21 cellular contexts compared by ENCODE assay signal in the genomic region with DNA sequence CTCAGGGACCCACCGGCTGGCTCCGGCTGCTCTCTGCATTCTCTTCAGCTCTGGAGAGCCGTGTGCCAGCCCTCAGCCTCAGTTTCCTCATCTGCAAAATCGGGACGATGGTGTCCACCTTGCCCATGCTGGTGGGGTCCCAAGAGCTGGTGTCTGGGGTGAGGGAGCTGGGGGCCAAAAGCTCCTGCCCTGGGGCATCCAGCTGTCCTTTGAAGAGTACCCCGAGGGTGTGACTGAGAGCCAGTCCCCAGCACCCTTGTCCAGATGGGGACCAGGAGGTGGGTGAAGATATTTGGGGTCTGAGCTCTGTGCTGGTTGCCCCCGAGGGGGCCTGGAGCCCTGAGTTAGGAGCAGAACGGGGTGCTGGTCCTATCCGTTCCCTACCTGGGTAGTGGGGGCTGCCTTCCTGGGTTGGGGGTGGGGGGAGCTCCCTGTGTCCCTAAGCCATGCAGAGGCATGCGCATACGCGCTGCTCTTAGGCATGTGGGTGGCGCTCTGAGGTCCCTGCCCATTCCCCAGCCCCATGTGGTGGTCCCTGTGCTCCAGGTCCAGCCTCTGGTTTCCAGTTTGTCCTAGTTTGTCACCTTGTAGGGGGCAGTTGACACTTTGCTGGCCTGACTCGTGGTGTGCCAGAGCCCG. TPM values are rescaled to one million over a fixed set of nuclear protein-coding genes. Genes with fewer than 3 reads are reported as not detected.
DNase-seq lines count a peak whose midpoint lies in the region; ATAC-seq, FAIRE-seq and TF ChIP-seq lines count a peak whose summit lies in the region.
"Had no signal": no experiment of that assay in that cellular context is flagged by ENCODE, and none has a peak within 500 bp of the region (broad histone marks: within the 10 kb centered on the region; RNA-seq: fewer than 3 reads in every experiment).

No MANE protein-coding gene starts in this region.

- POLR2A ChIA-PET in SK-N-SH (lab: Yijun Ruan, JAX) = no interaction called here

- CTCF ChIA-PET in SK-N-SH (lab: Yijun Ruan, JAX) = interaction anchor here (0.8 to 1.5 kb wide), 4 partner anchors 10 to 313 kb away, joined by 4 read pairs; a partner anchor contains a TSS

- WGBS in SK-N-SH (ENCODE audit: low lambda C conversion rate) = 95% methylated on average over 7 of the region's 15 CpGs
- 82% methylated on average over 15 of the region's 15 CpGs for WGBS in mesenchymal stem cell

- no peak for FAIRE-seq in astrocyte (lab: Jason Lieb, UNC)
- FAIRE-seq: kidney, small intestine had no signal

- H4K20me1 ChIP-seq in SK-N-SH (ENCODE audit: insufficient read depth) (peaks cover 19% of the 10 kb centered on the region), astrocyte (ENCODE audit: insufficient read depth, low read length) (peaks cover 66% of the 10 kb centered on the region)

- no peaks in the 10 kb centered on the region for H3K36me3 ChIP-seq in SK-N-SH (replicated peaks in 1 of 2; ENCODE audit: control insufficient read depth in 1 of 2, insufficient read depth in 2 of 2, low read length in 1 of 2)
- no peaks in the 10 kb centered on the region for H3K36me3 ChIP-seq in astrocyte (ENCODE audit: insufficient read depth, low read length)
- no peaks in the 10 kb centered on the region for H3K36me3 ChIP-seq in mesenchymal stem cell (ENCODE audit: control insufficient read depth in 1 of 2, insufficient read depth in 2 of 2, low read depth in 1 of 2, low read length in 2 of 2)
- no peaks in the 10 kb centered on the region for H3K36me3 ChIP-seq in thoracic aorta

- H3K23ac ChIP-seq in mesenchymal stem cell (ENCODE audit: low read length in 2 of 2) = no peak overlapping the region

- H3K79me2 ChIP-seq in SK-N-SH (ENCODE audit: insufficient read depth) (peaks cover 87% of the 10 kb centered on the region), astrocyte (ENCODE audit: insufficient read depth, low read length) (peaks cover 84% of the 10 kb centered on the region)

- no peak for ATAC-seq in SK-N-SH treated with all-trans-retinoic acid at 6 μM for 48 hours
- ATAC-seq in thoracic aorta (ENCODE audit: insufficient number of reproducible peaks, low FRiP score, low read depth) = no peak
- ATAC-seq in HG02870 (IDR thresholded peaks at IDR 0.05; ENCODE audit: unreplicated experiment) = no peak
- no peak for ATAC-seq in GM21367 (IDR thresholded peaks at IDR 0.05; ENCODE audit: unreplicated experiment)

- TF ChIP-seq CTCF in SK-N-SH (IDR thresholded peaks at IDR 0.05) (no peak), astrocyte (IDR thresholded peaks at IDR 0.05; ENCODE audit: insufficient read depth, low read depth, low read length) (no peak), thoracic aorta (IDR thresholded peaks at IDR 0.05) (no peak)

- H3K4me1 ChIP-seq in SK-N-SH (ENCODE audit: control insufficient read depth in 1 of 2, insufficient read depth in 2 of 2, low read depth in 1 of 2, low read length in 1 of 2) = peaks cover 19 to 35% of the 10 kb centered on the region in 2 experiments; a peak in 2 of 4 replicates
- H3K4me1 ChIP-seq in astrocyte (ENCODE audit: insufficient read depth, low read length) = peaks cover 32% of the 10 kb centered on the region
- H3K4me1 ChIP-seq in mesenchymal stem cell (ENCODE audit: control insufficient read depth, insufficient read depth, low read depth, low read length) = peaks cover 33% of the 10 kb centered on the region
- peaks cover 30 to 56% of the 10 kb centered on the region in 2 donors for H3K4me1 ChIP-seq in thoracic aorta (ENCODE audit: control insufficient read depth in 1 of 2, low read depth in 2 of 2)

- peak overlapping the region; percentile 95 for H2AK5ac ChIP-seq in mesenchymal stem cell (ENCODE audit: low read length, severe bottlenecking)

- peak overlapping the region in 1 of 2 experiments; percentile 21 for H2BK12ac ChIP-seq in mesenchymal stem cell (ENCODE audit: low read length in 2 of 2)

- H3K18ac ChIP-seq in mesenchymal stem cell (ENCODE audit: low read depth in 1 of 2, low read length in 2 of 2) = peak overlapping the region in 1 of 2 experiments; percentile 18

- no peak overlapping the region for H2BK120ac ChIP-seq in mesenchymal stem cell (ENCODE audit: low read depth, low read length)

- H3K9me2 ChIP-seq in SK-N-SH = no peaks in the 10 kb centered on the region

- H3K4ac ChIP-seq in mesenchymal stem cell (ENCODE audit: low read depth in 1 of 2, low read length in 2 of 2) = peak overlapping the region in 1 of 2 experiments; percentile 60

- no peaks in the 10 kb centered on the region for H3K27me3 ChIP-seq in SK-N-SH (ENCODE audit: insufficient read depth)
- H3K27me3 ChIP-seq in astrocyte (ENCODE audit: insufficient read depth, low read length) = no peaks in the 10 kb centered on the region
- H3K27me3 ChIP-seq in mesenchymal stem cell (ENCODE audit: control insufficient read depth in 1 of 2, insufficient read depth in 1 of 2, low read length in 2 of 2) = no peaks in the 10 kb centered on the region
- no peaks in the 10 kb centered on the region for H3K27me3 ChIP-seq in thoracic aorta (replicated peaks; ENCODE audit: insufficient read depth)
- H3K27me3 ChIP-seq: testis had no signal

- H3K27ac ChIP-seq in SK-N-SH (ENCODE audit: low read depth in 2 of 2, low read length in 1 of 2) (peak overlapping the region in 1 of 2 experiments; percentile 12; a peak in 1 of 4 replicates), astrocyte (ENCODE audit: low read depth, low read length) (no peak overlapping the region), mesenchymal stem cell (ENCODE audit: low read length, poor library complexity, severe bottlenecking) (no peak overlapping the region), thoracic aorta (peak overlapping the region; percentile 38 to 50)
- H3K27ac ChIP-seq: 22Rv1, testis had no signal

- no peak overlapping the region for H3K14ac ChIP-seq in mesenchymal stem cell (ENCODE audit: low read length in 2 of 2)

- H3K9me3 ChIP-seq in SK-N-SH = no peaks in the 10 kb centered on the region
- H3K9me3 ChIP-seq in astrocyte (ENCODE audit: insufficient read depth, low read depth, low read length) = no peaks in the 10 kb centered on the region
- H3K9me3 ChIP-seq in mesenchymal stem cell (ENCODE audit: control insufficient read depth, low read length) = no peaks in the 10 kb centered on the region
- H3K9me3 ChIP-seq in thoracic aorta = no peaks in the 10 kb centered on the region
- H3K9me3 ChIP-seq: testis had no signal

- H3K4me2 ChIP-seq in SK-N-SH = no peak overlapping the region
- H3K4me2 ChIP-seq in astrocyte (ENCODE audit: low read length) = peak overlapping the region; percentile 8
- peak overlapping the region; percentile 19 for H3K4me2 ChIP-seq in mesenchymal stem cell (ENCODE audit: low read length, poor library complexity, severe bottlenecking)

- TF ChIP-seq RAD21 in SK-N-SH (IDR thresholded peaks at IDR 0.05; ENCODE audit: low read length) = no peak

- H3K36me3 Mint-ChIP-seq in astrocyte (ENCODE audit: low read depth, unreplicated experiment) = no peaks in the 10 kb centered on the region
- H3K36me3 Mint-ChIP-seq: activated naive CD8-positive, alpha-beta T cell had no signal

- H3K4me3 Mint-ChIP-seq in astrocyte (ENCODE audit: unreplicated experiment) = no peak overlapping the region
- H3K4me3 Mint-ChIP-seq: activated naive CD8-positive, alpha-beta T cell had no signal

- DNase-seq in SK-N-SH = peak; percentile 30
- DNase-seq in astrocyte (ENCODE audit: low read depth) = no peak
- no peak for DNase-seq in mesenchymal stem cell
- no peak for DNase-seq in thoracic aorta (ENCODE audit: low spot score)
- no peak for DNase-seq in activated CD4-positive, CD25-positive, alpha-beta regulatory T cell (lab: John Stamatoyannopoulos, UW)
- DNase-seq: effector CD4-positive, alpha-beta T cell; GOT3; KG1; NCI-H1092 treated with DMSO at 0.1 percent for 48 hours; NCI-H526 treated with DMSO at 0.1 percent for 48 hours; stimulated activated CD4-positive, alpha-beta T cell treated with anti-CD3 and anti-CD28 coated beads, Interleukin-4, amount 100 ng/mL, for 4 hours; stimulated activated CD8-positive, alpha-beta memory T cell treated with anti-CD3 and anti-CD28 coated beads, Interleukin-4, amount 100 ng/mL, for 48 hours; SW 1271; testis had no signal

- H3K4me3 ChIP-seq in SK-N-SH (ENCODE audit: low read depth in 2 of 2, low read length in 1 of 2) (no peak overlapping the region), astrocyte (ENCODE audit: insufficient read depth, low read depth, low read length) (no peak overlapping the region), mesenchymal stem cell (ENCODE audit: insufficient read depth in 1 of 2, low read depth in 1 of 2, low read length in 2 of 2) (no peak overlapping the region), thoracic aorta (peak overlapping the region; percentile 40)
- H3K4me3 ChIP-seq: testis had no signal

- TF ChIP-seq EP300 in SK-N-SH (IDR thresholded peaks at IDR 0.05; ENCODE audit: borderline replicate concordance in 1 of 2, low read depth in 1 of 2, low read length in 1 of 2) = no peak

- no peaks in the 10 kb centered on the region for H3K9me3 Mint-ChIP-seq in astrocyte (ENCODE audit: unreplicated experiment)

- peaks cover 26% of the 10 kb centered on the region for H3K79me1 ChIP-seq in mesenchymal stem cell (replicated peaks; ENCODE audit: low read length, poor library complexity, severe bottlenecking)

- H4K91ac ChIP-seq in mesenchymal stem cell (ENCODE audit: low read length) = no peak overlapping the region

- H3F3A ChIP-seq in SK-N-SH (replicated peaks; ENCODE audit: insufficient read depth) = peaks cover 8% of the 10 kb centered on the region

- H3K9ac ChIP-seq in SK-N-SH (no peak overlapping the region), astrocyte (ENCODE audit: low read length) (no peak overlapping the region), mesenchymal stem cell (ENCODE audit: low read length) (no peak overlapping the region)

- H2AFZ ChIP-seq in SK-N-SH (ENCODE audit: low read depth) (no peak overlapping the region), astrocyte (ENCODE audit: low read depth, low read length) (no peak overlapping the region), mesenchymal stem cell (ENCODE audit: low read depth, low read length) (no peak overlapping the region)

- H3K27me3 Mint-ChIP-seq in astrocyte (ENCODE audit: low read depth, unreplicated experiment) = no peaks in the 10 kb centered on the region
- H3K27me3 Mint-ChIP-seq: activated naive CD8-positive, alpha-beta T cell had no signal

- no peak overlapping the region for H2BK15ac ChIP-seq in mesenchymal stem cell (ENCODE audit: low read depth, poor library complexity, severe bottlenecking)

- peak overlapping the region; percentile 48 for H4K8ac ChIP-seq in mesenchymal stem cell (ENCODE audit: low read length)

- peaks cover 19% of the 10 kb centered on the region for H3K4me1 Mint-ChIP-seq in astrocyte (ENCODE audit: low read depth, unreplicated experiment)

- H2BK5ac ChIP-seq in mesenchymal stem cell (ENCODE audit: low read depth, low read length, poor library complexity, severe bottlenecking) = no peak overlapping the region

- no peak overlapping the region for H3K27ac Mint-ChIP-seq in astrocyte (ENCODE audit: unreplicated experiment)
- H3K27ac Mint-ChIP-seq: activated naive CD8-positive, alpha-beta T cell had no signal

RNA-seq across cellular contexts. Expression of a gene that starts 4.9 kb away (rescaled TPM):
- 10.2 and 15.0 TPM in 2 replicates for polyA plus RNA-seq in SK-N-SH (2012; rRNA removed)
- polyA plus RNA-seq in SK-N-SH (2012; cell fraction: cytosol; rRNA removed) = 6.1 and 10.0 TPM in 2 replicates
- polyA plus RNA-seq in SK-N-SH (2012; cell fraction: nucleus; rRNA removed) = 18.6 and 21.7 TPM in 2 replicates
- total RNA-seq in astrocyte (19.6 and 20.2 TPM in 2 replicates), thoracic aorta (10 to 100 TPM; 67.2 to 99.1 TPM)
- 46.4 TPM for polyA plus RNA-seq in mesenchymal stem cell (2013, experiment 1 of 2)
- 41.4 TPM for polyA plus RNA-seq in mesenchymal stem cell (2013, experiment 2 of 2)

RNA-seq across cellular contexts. Expression of a gene that starts 45.5 kb away (rescaled TPM):
- polyA plus RNA-seq in SK-N-SH (2012; rRNA removed) = 50.9 and 52.1 TPM in 2 replicates
- 29.9 and 37.6 TPM in 2 replicates for polyA plus RNA-seq in SK-N-SH (2012; cell fraction: cytosol; rRNA removed)
- polyA plus RNA-seq in SK-N-SH (2012; cell fraction: nucleus; rRNA removed) = 37.7 and 41.7 TPM in 2 replicates
- total RNA-seq in astrocyte = 79.8 and 83.5 TPM in 2 replicates
- 90.1 TPM for polyA plus RNA-seq in mesenchymal stem cell (2013, experiment 1 of 2)
- polyA plus RNA-seq in mesenchymal stem cell (2013, experiment 2 of 2) = 93.9 TPM
- total RNA-seq in thoracic aorta = 10 to 100 TPM; 37.9 to 63.0 TPM

Comparison
In these comparisons a context has a peak if more than half of its experiments do, and no peak if none do; other contexts are left out.
1. H3K27ac ChIP-seq: peak in thoracic aorta (2 of 2); none in astrocyte (single experiment) and mesenchymal stem cell (single experiment).